1 cellular context compared by ENCODE assay signal in the genomic region with DNA sequence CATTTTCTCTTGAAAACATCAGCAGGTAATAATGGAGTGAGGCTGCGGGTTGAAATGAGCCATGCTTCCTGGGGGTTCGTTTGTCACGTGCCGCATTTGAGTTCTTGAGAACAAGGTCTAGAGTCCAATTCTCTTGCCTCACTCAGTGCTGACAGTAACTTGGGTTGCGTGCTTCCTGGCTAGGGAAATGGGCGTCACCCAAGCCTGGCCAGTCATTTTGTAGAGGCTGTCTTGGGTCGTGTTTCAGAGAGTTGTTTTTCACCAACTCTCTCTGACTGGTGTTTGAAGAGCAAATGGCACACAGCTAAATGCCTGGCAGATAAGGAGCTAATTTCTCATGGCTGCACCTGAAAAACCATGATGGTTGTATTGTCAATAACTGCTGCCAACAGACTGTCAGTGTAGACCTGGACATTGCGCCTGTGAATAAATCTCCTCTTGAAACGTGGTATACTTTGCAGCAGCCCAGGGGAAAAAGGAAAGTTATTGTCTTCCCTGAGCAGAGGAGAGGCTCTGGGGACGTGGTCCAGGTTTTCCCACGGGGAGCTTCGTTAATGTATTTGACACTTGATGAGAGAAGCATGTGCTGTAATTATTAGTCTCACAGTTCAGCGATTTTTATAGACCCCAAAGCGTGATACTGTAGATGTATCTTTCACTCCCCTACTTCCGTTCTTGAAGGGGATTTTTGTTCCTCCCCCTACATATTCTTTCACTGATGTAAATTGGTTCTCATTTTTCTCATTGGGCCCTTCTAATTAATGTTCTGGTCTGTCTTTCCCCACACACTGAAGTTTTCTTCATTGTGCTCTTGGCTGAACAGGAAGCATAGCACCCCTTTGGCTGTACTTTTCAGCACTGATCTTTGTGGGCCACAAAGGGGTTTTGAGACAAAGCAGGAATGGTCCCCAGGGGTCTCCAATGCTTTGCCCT.
TF ChIP-seq lines count a peak whose summit lies in the region.

No MANE protein-coding gene starts in this region.

TF ChIP-seq in H1, 55 proteins besides CTCF, POLR2A, EP300 and RAD21:
- no peak for TF ChIP-seq GTF2F1 (IDR thresholded peaks at IDR 0.05; ENCODE audit: borderline replicate concordance, low read depth, low read length)
- TF ChIP-seq, protein P1, sequence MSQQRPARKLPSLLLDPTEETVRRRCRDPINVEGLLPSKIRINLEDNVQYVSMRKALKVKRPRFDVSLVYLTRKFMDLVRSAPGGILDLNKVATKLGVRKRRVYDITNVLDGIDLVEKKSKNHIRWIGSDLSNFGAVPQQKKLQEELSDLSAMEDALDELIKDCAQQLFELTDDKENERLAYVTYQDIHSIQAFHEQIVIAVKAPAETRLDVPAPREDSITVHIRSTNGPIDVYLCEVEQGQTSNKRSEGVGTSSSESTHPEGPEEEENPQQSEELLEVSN (IDR thresholded peaks at IDR 0.05) = no peak
- no peak for TF ChIP-seq KDM4A (IDR thresholded peaks at IDR 0.05; ENCODE audit: low read depth, low read length, severe bottlenecking)
- no peak for TF ChIP-seq PHF8 (conservative IDR thresholded peaks at IDR 0.05; ENCODE audit: low read depth, low read length)
- TF ChIP-seq YY1 (IDR thresholded peaks at IDR 0.05; ENCODE audit: low read depth, low read length) = 0 out of 2 replicates have a peak, but pooled peaks have one; percentile 52
- TF ChIP-seq JUN (IDR thresholded peaks at IDR 0.05; ENCODE audit: low read depth, low read length) = no peak
- TF ChIP-seq SUZ12 (IDR thresholded peaks at IDR 0.05; ENCODE audit: low read length) = no peak
- TF ChIP-seq BACH1 (IDR thresholded peaks at IDR 0.05; ENCODE audit: low read length) = no peak
- no peak for TF ChIP-seq SP2 (IDR thresholded peaks at IDR 0.05; ENCODE audit: low read length)
- no peak for TF ChIP-seq CTBP2 (IDR thresholded peaks at IDR 0.05; ENCODE audit: borderline replicate concordance, insufficient read depth, insufficient read length, low read length)
- TF ChIP-seq SRF (IDR thresholded peaks at IDR 0.05; ENCODE audit: low read depth, low read length) = no peak
- TF ChIP-seq, protein P2, sequence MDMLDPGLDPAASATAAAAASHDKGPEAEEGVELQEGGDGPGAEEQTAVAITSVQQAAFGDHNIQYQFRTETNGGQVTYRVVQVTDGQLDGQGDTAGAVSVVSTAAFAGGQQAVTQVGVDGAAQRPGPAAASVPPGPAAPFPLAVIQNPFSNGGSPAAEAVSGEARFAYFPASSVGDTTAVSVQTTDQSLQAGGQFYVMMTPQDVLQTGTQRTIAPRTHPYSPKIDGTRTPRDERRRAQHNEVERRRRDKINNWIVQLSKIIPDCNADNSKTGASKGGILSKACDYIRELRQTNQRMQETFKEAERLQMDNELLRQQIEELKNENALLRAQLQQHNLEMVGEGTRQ (IDR thresholded peaks at IDR 0.05; ENCODE audit: low read length) = peak; percentile 19; the same call in 1 of the 2 replicates
